ENCODE assay signal across 10 cellular contexts in the genomic region with DNA sequence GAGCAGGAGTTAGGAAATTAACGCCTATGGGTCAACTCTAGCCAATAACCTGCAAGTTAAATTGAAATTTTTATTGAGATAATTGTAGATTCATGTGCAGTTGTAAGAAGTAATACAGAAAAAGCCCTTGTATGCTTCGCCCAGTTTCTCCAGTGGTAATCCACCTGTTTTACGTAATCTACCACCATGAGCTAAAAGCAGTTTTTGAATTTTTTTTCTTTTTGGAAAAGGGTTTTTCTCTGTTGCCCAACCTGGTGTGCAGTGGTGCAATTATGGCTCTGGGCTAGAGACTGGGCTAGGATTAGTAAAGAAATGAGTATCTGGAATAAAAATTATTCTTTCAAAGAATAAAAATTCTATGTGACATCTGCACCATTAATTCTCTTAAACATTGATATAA.
"Had no signal": no experiment of that assay in that cellular context is flagged by ENCODE, and none has a peak within 500 bp of the region (broad histone marks: within the 10 kb centered on the region; RNA-seq: fewer than 3 reads in every experiment).

No MANE protein-coding gene starts in this region.

- H3K9ac ChIP-seq: GM23248 had no signal

- H3K27ac ChIP-seq: GM23248 had no signal

- H3K4me1 Mint-ChIP-seq: GM23338 had no signal

- H3K9me3 ChIP-seq: HAP-1 had no signal

- H3K27ac Mint-ChIP-seq: GM23338, H9, HFFc6 had no signal

- H3K36me3 ChIP-seq: HAP-1 had no signal

- DNase-seq: GM23248, GOT3, H7, H9, HCEC 1CT, HFFc6 had no signal

- H3K9me3 Mint-ChIP-seq: GM23338, H9, HFFc6 had no signal

- FAIRE-seq: H1, H54 had no signal

- H3K4me2 ChIP-seq: GM23338 had no signal

- H3K4me3 Mint-ChIP-seq: GM23338, H9, HFFc6 had no signal

- H3K4me3 ChIP-seq: GM23248, GM23338, HAP-1 had no signal

- H2AFZ ChIP-seq: GM23248, GM23338 had no signal

- H3K4me1 ChIP-seq: HAP-1 had no signal
